ENCODE assay signal across 19 cellular contexts in genomic region chr16:68194263-68194662, GRCh38.
"Had no signal": no experiment of that assay in that cellular context is flagged by ENCODE, and none has a peak within 500 bp of the region (broad histone marks: within the 10 kb centered on the region; RNA-seq: fewer than 3 reads in every experiment).

No MANE protein-coding gene starts in this region.

- H3K9me3 ChIP-seq: gastroesophageal sphincter had no signal

- H3K27me3 ChIP-seq: gastroesophageal sphincter had no signal

- ATAC-seq: activated CD4-positive, CD25-positive, alpha-beta regulatory T cell treated with anti-CD3 and anti-CD28 coated beads, Interleukin-2, amount 50 U/mL, for 24 hours; effector memory CD8-positive, alpha-beta T cell; gastroesophageal sphincter had no signal

- H3K4me3 Mint-ChIP-seq: activated CD4-positive, alpha-beta memory T cell treated with anti-CD3 and anti-CD28 coated beads for 36 hours; activated T-helper 1 cell treated with anti-CD3 and anti-CD28 coated beads, Interleukin-12 subunit alpha, Interleukin-12 subunit beta, Interleukin-2, Interleukin-4 antibody, amounts not matched to agents 30 ng/mL and 10 ng/mL and 1 ng/mL, durations not matched to agents 14 hours and 24 hours and 36 hours; brain; dendritic cell treated with granulocyte-macrophage colony-stimulating factor and Interleukin-4, amounts not matched to agents 40 ng/mL and 50 ng/mL, for 4 days; effector memory CD8-positive, alpha-beta T cell had no signal

- H3K4me3 ChIP-seq: gastroesophageal sphincter, skin epidermis had no signal

- DNase-seq: activated CD4-positive, alpha-beta memory T cell treated with anti-CD3 and anti-CD28 coated beads for 36 hours; activated CD8-positive, alpha-beta memory T cell treated with anti-CD3 and anti-CD28 coated beads, Interleukin-2, amount 50 U/mL, for 4 hours; activated naive CD4-positive, alpha-beta T cell treated with anti-CD3 and anti-CD28 coated beads, Interleukin-2, amount 50 U/mL, for 16 hours; amygdala; effector memory CD8-positive, alpha-beta T cell; hippocampal formation; retina; stimulated activated CD4-positive, alpha-beta T cell treated with anti-CD3 and anti-CD28 coated beads, Interleukin-4, amount 100 ng/mL, for 4 hours; substantia nigra; T-helper 2 cell; trophoblast cell had no signal

- H3K9me3 Mint-ChIP-seq: activated CD4-positive, alpha-beta memory T cell treated with anti-CD3 and anti-CD28 coated beads for 36 hours; activated T-helper 1 cell treated with anti-CD3 and anti-CD28 coated beads, Interleukin-12 subunit alpha, Interleukin-12 subunit beta, Interleukin-2, Interleukin-4 antibody, amounts not matched to agents 30 ng/mL and 10 ng/mL and 1 ng/mL, durations not matched to agents 14 hours and 24 hours and 36 hours; brain; dendritic cell treated with granulocyte-macrophage colony-stimulating factor and Interleukin-4, amounts not matched to agents 40 ng/mL and 50 ng/mL, for 4 days; effector memory CD8-positive, alpha-beta T cell had no signal

- H3K27ac ChIP-seq: epithelial cell of prostate, gastroesophageal sphincter, parathyroid adenoma, skin epidermis had no signal

- H3K27ac Mint-ChIP-seq: activated CD4-positive, alpha-beta memory T cell treated with anti-CD3 and anti-CD28 coated beads for 36 hours; activated T-helper 1 cell treated with anti-CD3 and anti-CD28 coated beads, Interleukin-12 subunit alpha, Interleukin-12 subunit beta, Interleukin-2, Interleukin-4 antibody, amounts not matched to agents 30 ng/mL and 10 ng/mL and 1 ng/mL, durations not matched to agents 14 hours and 24 hours and 36 hours; dendritic cell treated with granulocyte-macrophage colony-stimulating factor and Interleukin-4, amounts not matched to agents 40 ng/mL and 50 ng/mL, for 4 days had no signal

- H3K4me1 ChIP-seq: gastroesophageal sphincter, parathyroid adenoma had no signal

- H3K27me3 Mint-ChIP-seq: activated CD4-positive, alpha-beta memory T cell treated with anti-CD3 and anti-CD28 coated beads for 36 hours; brain; dendritic cell treated with granulocyte-macrophage colony-stimulating factor and Interleukin-4, amounts not matched to agents 40 ng/mL and 50 ng/mL, for 4 days; effector memory CD8-positive, alpha-beta T cell had no signal
